In genomic region chr15:63189955-63190691, GRCh38 we compare ENCODE assay signal across 8 cellular contexts. TPM values are rescaled to one million over a fixed set of nuclear protein-coding genes. Genes with fewer than 3 reads are reported as not detected.
DNase-seq lines count a peak whose midpoint lies in the region; ATAC-seq, FAIRE-seq and TF ChIP-seq lines count a peak whose summit lies in the region.

No MANE protein-coding gene starts in this region.

- H3K9ac ChIP-seq in HUES64 (ENCODE audit: low read depth, low read length) (peak overlapping the region; percentile 62; the same call in 1 of the 2 replicates), kidney (ENCODE audit: low read length in 2 of 2) (peak overlapping the region; percentile 45 to 89)

- CTCF ChIA-PET in BJ (lab: Yijun Ruan, JAX) = interaction anchor here (0.8 to 1.3 kb wide), 4 partner anchors 14 to 75 kb away, joined by 3 read pairs; no protein-coding TSS in a partner anchor

- no peaks in the 10 kb centered on the region for H3K9me3 Mint-ChIP-seq in activated naive CD4-positive, alpha-beta T cell treated with anti-CD3 and anti-CD28 coated beads, Interleukin-2, amount 50 U/mL, for 72 hours

- H3K36me3 ChIP-seq in BJ (ENCODE audit: control insufficient read depth, insufficient read depth, low read length) = no peaks in the 10 kb centered on the region
- H3K36me3 ChIP-seq in HUES64 (ENCODE audit: insufficient read depth, low read length) = no peaks in the 10 kb centered on the region
- no peaks in the 10 kb centered on the region for H3K36me3 ChIP-seq in kidney (ENCODE audit: control insufficient read depth in 1 of 2, insufficient read depth in 2 of 2, low read length in 2 of 2)
- H3K36me3 ChIP-seq in testis (ENCODE audit: low read depth, missing control alignments) = no peaks in the 10 kb centered on the region

- intact Hi-C loops in kidney (cut with DNase I) = loop anchor here (10.0 kb wide), 1 partner anchor 75 kb away; no protein-coding TSS in a partner anchor
- intact Hi-C loops in testis (cut with DNase I; ENCODE audit: low total_unique reads) = no loop called here

- TF ChIP-seq POLR2A in testis (IDR thresholded peaks at IDR 0.05) = no peak

- no peak overlapping the region for H3K27ac ChIP-seq in HUES64 (ENCODE audit: low read depth, low read length)
- peak overlapping the region; percentile 79 to 93 for H3K27ac ChIP-seq in kidney (ENCODE audit: low read depth in 2 of 2, low read length in 2 of 2)
- H3K27ac ChIP-seq in testis = peak overlapping the region; percentile 86 to 87

- ATAC-seq in activated naive CD4-positive, alpha-beta T cell treated with anti-CD3 and anti-CD28 coated beads, Interleukin-2, amount 50 U/mL, for 72 hours = no peak

- POLR2A ChIA-PET in BJ (lab: Charles Lee) = no interaction called here

- 19% methylated on average over 9 of the region's 9 CpGs for WGBS in HUES64
- WGBS in testis, 2 donors = 7 to 10% methylated on average over 9 of the region's 9 CpGs

- H3K27me3 ChIP-seq in BJ (ENCODE audit: control insufficient read depth, insufficient read depth, low read length) (no peaks in the 10 kb centered on the region), HUES64 (ENCODE audit: insufficient read depth, low read length) (no peaks in the 10 kb centered on the region), testis (no peaks in the 10 kb centered on the region)

- peaks cover 38% of the 10 kb centered on the region for H3K4me1 ChIP-seq in HUES64 (ENCODE audit: insufficient read depth, low read length)
- H3K4me1 ChIP-seq in kidney (ENCODE audit: control insufficient read depth in 1 of 2, insufficient read depth in 1 of 2, low read depth in 1 of 2, low read length in 2 of 2) = peaks cover 7 to 15% of the 10 kb centered on the region in 2 donors
- peaks cover 22% of the 10 kb centered on the region for H3K4me1 ChIP-seq in testis

- no peak for FAIRE-seq in kidney (lab: Jason Lieb, UNC)

- H3K27ac Mint-ChIP-seq in activated naive CD4-positive, alpha-beta T cell treated with anti-CD3 and anti-CD28 coated beads, Interleukin-2, amount 50 U/mL, for 72 hours = peak overlapping the region; percentile 89 to 97

- H3K9me3 ChIP-seq in HUES64 (ENCODE audit: insufficient read depth, low read depth, low read length) = no peaks in the 10 kb centered on the region
- H3K9me3 ChIP-seq in kidney (ENCODE audit: control insufficient read depth in 1 of 2, low read length in 2 of 2) = no peaks in the 10 kb centered on the region
- H3K9me3 ChIP-seq in testis = no peaks in the 10 kb centered on the region

- DNase-seq in BJ (ENCODE audit: low read depth) (no peak), kidney (no peak), testis (no peak), LoVo (ENCODE audit: low spot score) (no peak), GM19238 (ENCODE audit: insufficient read length, low spot score) (no peak), NCI-H2171 (lab: John Stamatoyannopoulos, UW) (no peak)
- no peak for DNase-seq in activated naive CD4-positive, alpha-beta T cell treated with anti-CD3 and anti-CD28 coated beads, Interleukin-2, amount 50 U/mL, for 72 hours (ENCODE audit: low spot score in 2 of 2)

- TF ChIP-seq CTCF in BJ (IDR thresholded peaks at IDR 0.05; ENCODE audit: insufficient read depth, low read depth, low read length) (no peak), kidney (IDR thresholded peaks at IDR 0.05; ENCODE audit: borderline replicate concordance, extremely low read depth, insufficient read depth) (no peak), testis (IDR thresholded peaks at IDR 0.05) (no peak)

- H3K4me3 ChIP-seq in BJ (ENCODE audit: low read depth, low read length) (peak overlapping the region; percentile 91), HUES64 (ENCODE audit: low read length) (peak overlapping the region; percentile 96), kidney (ENCODE audit: low read length in 2 of 2) (peak overlapping the region; percentile 82 to 86), testis (peak overlapping the region; percentile 82 to 96)

- H3K36me3 Mint-ChIP-seq in activated naive CD4-positive, alpha-beta T cell treated with anti-CD3 and anti-CD28 coated beads, Interleukin-2, amount 50 U/mL, for 72 hours = peaks cover 13 to 16% of the 10 kb centered on the region in 2 donors

RNA-seq across cellular contexts. Expression of gene RAB8B, which starts 0.7 kb away (rescaled TPM):
- polyA plus RNA-seq in BJ (2011; rRNA removed) (16.4 and 39.7 TPM in 2 replicates), kidney (ENCODE audit: insufficient read depth, low read depth, low replicate concordance) (7.1 TPM), testis (ENCODE audit: insufficient read depth, low read depth, low replicate concordance) (38.7 TPM)
- 10.7 and 16.4 TPM in 2 replicates for polyA minus RNA-seq in BJ (2011; rRNA and poly(A)+ RNA removed)
- 19.6 TPM for polyA plus RNA-seq in HUES64 (2013, experiment 1 of 2)
- polyA plus RNA-seq in HUES64 (2013, experiment 2 of 2) = 24.9 TPM
- 100 to 1,000 TPM; 106 to 157 TPM for total RNA-seq in activated naive CD4-positive, alpha-beta T cell treated with anti-CD3 and anti-CD28 coated beads, Interleukin-2, amount 50 U/mL, for 72 hours
- total RNA-seq in kidney (33.6 TPM), testis (10 to 100 TPM; 19.3 to 20.8 TPM)

RNA-seq across cellular contexts. Expression of gene RPS27L, which starts 32.8 kb away (rescaled TPM):
- polyA plus RNA-seq in BJ (2011; rRNA removed) = 171 and 490 TPM in 2 replicates
- 26.8 and 38.4 TPM in 2 replicates for polyA minus RNA-seq in BJ (2011; rRNA and poly(A)+ RNA removed)
- polyA plus RNA-seq in HUES64 (2013, experiment 1 of 2) = 152 TPM
- 151 TPM for polyA plus RNA-seq in HUES64 (2013, experiment 2 of 2)
- total RNA-seq in activated naive CD4-positive, alpha-beta T cell treated with anti-CD3 and anti-CD28 coated beads, Interleukin-2, amount 50 U/mL, for 72 hours = 100 to 1,000 TPM; 155 to 223 TPM
- total RNA-seq in kidney = 120 TPM
- polyA plus RNA-seq in kidney (ENCODE audit: insufficient read depth, low read depth, low replicate concordance) = 372 TPM
- 10 to 100 TPM; 34.3 to 46.6 TPM for total RNA-seq in testis
- polyA plus RNA-seq in testis (ENCODE audit: insufficient read depth, low read depth, low replicate concordance) = 69.7 TPM
